ENCODE assay signal across 19 cellular contexts in the genomic region with DNA sequence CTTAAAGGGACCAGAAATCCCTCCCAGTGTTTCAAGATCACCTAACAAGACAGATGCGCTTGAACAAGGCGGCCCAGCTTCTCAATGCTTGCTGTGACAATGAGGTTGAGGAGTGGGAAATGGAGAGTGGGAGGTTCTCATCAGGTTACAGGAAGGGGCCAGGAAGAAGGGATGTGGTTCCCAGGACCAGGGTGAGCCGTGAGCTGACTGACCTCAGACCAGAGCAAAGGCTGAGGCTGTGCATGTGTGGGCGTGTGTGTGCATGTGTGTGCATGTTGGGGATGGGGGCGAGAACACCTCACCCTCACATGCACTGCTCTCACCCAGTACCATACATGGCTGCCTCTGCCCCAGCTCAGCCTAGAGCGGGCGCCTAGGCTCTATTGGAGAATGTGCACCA.
DNase-seq lines count a peak whose midpoint lies in the region; ATAC-seq and TF ChIP-seq lines count a peak whose summit lies in the region.
"Had no signal": no experiment of that assay in that cellular context is flagged by ENCODE, and none has a peak within 500 bp of the region (broad histone marks: within the 10 kb centered on the region; RNA-seq: fewer than 3 reads in every experiment).

No MANE protein-coding gene starts in this region.

- no peak overlapping the region for H3K27ac Mint-ChIP-seq in stimulated activated naive CD8-positive, alpha-beta T cell treated with anti-CD3 and anti-CD28 coated beads, Interleukin-15, amount 100 ng/mL, for 72 hours
- no peak overlapping the region for H3K27ac Mint-ChIP-seq in activated T-helper 17 cell treated with anti-CD3 and anti-CD28 coated beads, Interleukin-2, amount 50 U/mL, for 72 hours
- peak overlapping the region; percentile 83 for H3K27ac Mint-ChIP-seq in neural crest cell (ENCODE audit: unreplicated experiment)
- H3K27ac Mint-ChIP-seq in CD4-positive, alpha-beta T cell = no peak overlapping the region
- H3K27ac Mint-ChIP-seq: HFFc6 had no signal

- H3K4me3 Mint-ChIP-seq in stimulated activated naive CD8-positive, alpha-beta T cell treated with anti-CD3 and anti-CD28 coated beads, Interleukin-15, amount 100 ng/mL, for 72 hours = no peak overlapping the region
- no peak overlapping the region for H3K4me3 Mint-ChIP-seq in activated T-helper 17 cell treated with anti-CD3 and anti-CD28 coated beads, Interleukin-2, amount 50 U/mL, for 72 hours
- no peak overlapping the region for H3K4me3 Mint-ChIP-seq in neural crest cell
- no peak overlapping the region for H3K4me3 Mint-ChIP-seq in CD4-positive, alpha-beta T cell
- H3K4me3 Mint-ChIP-seq: HFFc6 had no signal

- intact Hi-C loops in CD4-positive, alpha-beta T cell (cut with DNase I, micrococcal nuclease) = no loop called here

- H3K9me3 ChIP-seq in CD4-positive, alpha-beta T cell (ENCODE audit: control insufficient read depth, low read length) = no peaks in the 10 kb centered on the region

- no peaks in the 10 kb centered on the region for H3K27me3 ChIP-seq in CD4-positive, alpha-beta T cell (ENCODE audit: control insufficient read depth, insufficient read depth, low read length)

- TF ChIP-seq CTCF in neural crest cell (conservative IDR thresholded peaks at IDR 0.05) = no peak
- no peak for TF ChIP-seq CTCF in CD4-positive, alpha-beta T cell (IDR thresholded peaks at IDR 0.05)

- POLR2A ChIA-PET in CD4-positive, alpha-beta T cell (lab: Charles Lee) = no interaction called here

- no peaks in the 10 kb centered on the region for H3K9me3 Mint-ChIP-seq in stimulated activated naive CD8-positive, alpha-beta T cell treated with anti-CD3 and anti-CD28 coated beads, Interleukin-15, amount 100 ng/mL, for 72 hours
- H3K9me3 Mint-ChIP-seq in activated T-helper 17 cell treated with anti-CD3 and anti-CD28 coated beads, Interleukin-2, amount 50 U/mL, for 72 hours = no peaks in the 10 kb centered on the region
- no peaks in the 10 kb centered on the region for H3K9me3 Mint-ChIP-seq in neural crest cell
- no peaks in the 10 kb centered on the region for H3K9me3 Mint-ChIP-seq in CD4-positive, alpha-beta T cell

- peaks cover 27% of the 10 kb centered on the region for H3K27me3 Mint-ChIP-seq in stimulated activated naive CD8-positive, alpha-beta T cell treated with anti-CD3 and anti-CD28 coated beads, Interleukin-15, amount 100 ng/mL, for 72 hours
- peaks cover 5% of the 10 kb centered on the region for H3K27me3 Mint-ChIP-seq in activated T-helper 17 cell treated with anti-CD3 and anti-CD28 coated beads, Interleukin-2, amount 50 U/mL, for 72 hours
- H3K27me3 Mint-ChIP-seq in neural crest cell (ENCODE audit: low read depth) = no peaks in the 10 kb centered on the region
- H3K27me3 Mint-ChIP-seq in CD4-positive, alpha-beta T cell = peaks cover 13% of the 10 kb centered on the region

- ATAC-seq in stimulated activated naive CD8-positive, alpha-beta T cell treated with anti-CD3 and anti-CD28 coated beads, Interleukin-15, amount 100 ng/mL, for 72 hours = peak; percentile 33
- ATAC-seq in stimulated activated naive CD8-positive, alpha-beta T cell treated with anti-CD3 and anti-CD28 coated beads, Interleukin-15, Interleukin-2, amounts not matched to agents 100 U/mL and 50 U/mL, for 24 hours = no peak
- peak; percentile 9 for ATAC-seq in activated T-helper 17 cell treated with anti-CD3 and anti-CD28 coated beads, Interleukin-2, amount 50 U/mL, for 72 hours (replicated peaks)
- ATAC-seq in CD4-positive, alpha-beta T cell (ENCODE audit: poor library complexity) = no peak

- CTCF ChIA-PET in CD4-positive, alpha-beta T cell (lab: Charles Lee) = interaction anchor here (0.5 kb wide), 1 partner anchor 1016 kb away, joined by 3 read pairs; no protein-coding TSS in a partner anchor

- no peak overlapping the region for H3K27ac ChIP-seq in CD4-positive, alpha-beta T cell (ENCODE audit: low read depth, low read length)
- H3K27ac ChIP-seq: C4-2B had no signal

- DNase-seq in stimulated activated naive CD8-positive, alpha-beta T cell treated with anti-CD3 and anti-CD28 coated beads, Interleukin-15, amount 100 ng/mL, for 72 hours = no peak
- no peak for DNase-seq in stimulated activated naive CD8-positive, alpha-beta T cell treated with anti-CD3 and anti-CD28 coated beads, Interleukin-15, Interleukin-2, amounts not matched to agents 100 U/mL and 50 U/mL, for 24 hours
- DNase-seq in neural crest cell (ENCODE audit: low read depth, low spot score) (no peak), RKO (ENCODE audit: low spot score) (no peak), NCI-H1105 treated with DMSO at 0.1 percent for 48 hours (lab: John Stamatoyannopoulos, UW) (no peak)
- no peak for DNase-seq in activated CD4-positive, CD25-positive, alpha-beta regulatory T cell treated with anti-CD3 and anti-CD28 coated beads, Interleukin-2, amount 50 U/mL, for 72 hours
- DNase-seq in CD4-positive, alpha-beta T cell = no peak
- DNase-seq: AML-193, DMS53, GDM1, HFFc6, MM.1S, NCI-H1048, NCI-H1436, NCI-H187 treated with DMSO at 0.1 percent for 48 hours, NCI-H2107, Right ventricle myocardium superior had no signal

- H3K4me1 Mint-ChIP-seq in stimulated activated naive CD8-positive, alpha-beta T cell treated with anti-CD3 and anti-CD28 coated beads, Interleukin-15, amount 100 ng/mL, for 72 hours = no peaks in the 10 kb centered on the region
- H3K4me1 Mint-ChIP-seq in activated T-helper 17 cell treated with anti-CD3 and anti-CD28 coated beads, Interleukin-2, amount 50 U/mL, for 72 hours = no peaks in the 10 kb centered on the region
- H3K4me1 Mint-ChIP-seq in neural crest cell = peaks cover 12% of the 10 kb centered on the region
- no peaks in the 10 kb centered on the region for H3K4me1 Mint-ChIP-seq in CD4-positive, alpha-beta T cell (ENCODE audit: low read depth)

- no peaks in the 10 kb centered on the region for H3K36me3 Mint-ChIP-seq in activated T-helper 17 cell treated with anti-CD3 and anti-CD28 coated beads, Interleukin-2, amount 50 U/mL, for 72 hours (ENCODE audit: low read depth)
- no peaks in the 10 kb centered on the region for H3K36me3 Mint-ChIP-seq in neural crest cell (ENCODE audit: low read depth)
- no peaks in the 10 kb centered on the region for H3K36me3 Mint-ChIP-seq in CD4-positive, alpha-beta T cell (ENCODE audit: low read depth)

Comparison
In these comparisons a context has a peak if more than half of its experiments do, and no peak if none do; other contexts are left out.
1. ATAC-seq: peak in stimulated activated naive CD8-positive, alpha-beta T cell treated with anti-CD3 and anti-CD28 coated beads, Interleukin-15, amount 100 ng/mL, for 72 hours (single experiment) and activated T-helper 17 cell treated with anti-CD3 and anti-CD28 coated beads, Interleukin-2, amount 50 U/mL, for 72 hours (single experiment); none in stimulated activated naive CD8-positive, alpha-beta T cell treated with anti-CD3 and anti-CD28 coated beads, Interleukin-15, Interleukin-2, amounts not matched to agents 100 U/mL and 50 U/mL, for 24 hours (single experiment) and CD4-positive, alpha-beta T cell (single experiment).